ENCODE assay signal across 8 cellular contexts in genomic region chr6:35688605-35689322, GRCh38. TPM values are rescaled to one million over a fixed set of nuclear protein-coding genes. Genes with fewer than 3 reads are reported as not detected.
DNase-seq lines count a peak whose midpoint lies in the region; ATAC-seq and TF ChIP-seq lines count a peak whose summit lies in the region.

TSS of gene FKBP5 (minus strand) at chr6:35688915. CDS start at chr6:35642824, 46,091 bp downstream.

- H3K4me1 Mint-ChIP-seq in neural progenitor cell, result peaks cover 16% of the 10 kb centered on the region

- peak within 1 kb of the TSS; percentile 82 for H3K4me2 ChIP-seq in neural progenitor cell

- H3K9me3 ChIP-seq in RWPE2 (ENCODE audit: severe bottlenecking) (peaks cover under 1% of the 10 kb centered on the region), neural progenitor cell (ENCODE audit: low read depth) (no peaks in the 10 kb centered on the region)

- peaks cover 10% of the 10 kb centered on the region for H3F3A ChIP-seq in neural progenitor cell (ENCODE audit: low read depth)

- peaks cover 44% of the 10 kb centered on the region for H3K79me2 ChIP-seq in neural progenitor cell (ENCODE audit: low read depth)

- H3K4me3 ChIP-seq in RWPE2 (ENCODE audit: severe bottlenecking), result peak within 1 kb of the TSS; percentile 97
- H3K4me3 ChIP-seq in foreskin fibroblast (ENCODE audit: low read depth in 1 of 2, low read length in 2 of 2), result peak within 1 kb of the TSS; percentile 68 to 80
- H3K4me3 ChIP-seq in neural progenitor cell, result peak within 1 kb of the TSS; percentile 90

- H3K9ac ChIP-seq in neural progenitor cell, result peak within 1 kb of the TSS; percentile 36

- peak within 1 kb of the TSS; percentile 99 for H3K4me3 Mint-ChIP-seq in neural progenitor cell

- peak within 1 kb of the TSS; percentile 82 for H3K27ac ChIP-seq in RWPE2 (ENCODE audit: poor library complexity, severe bottlenecking)
- H3K27ac ChIP-seq in neural progenitor cell, result peak within 1 kb of the TSS; percentile 68

- TF ChIP-seq CTCF in RWPE2 (IDR thresholded peaks at IDR 0.05; ENCODE audit: poor library complexity, severe bottlenecking) (no peak), foreskin fibroblast (IDR thresholded peaks at IDR 0.05; ENCODE audit: low read depth, low read length) (no peak), neural progenitor cell (IDR thresholded peaks at IDR 0.05) (no peak)

- H3K36me3 Mint-ChIP-seq in neural progenitor cell, result no peaks in the 10 kb centered on the region

- peaks cover 17% of the 10 kb centered on the region for H4K20me1 ChIP-seq in neural progenitor cell (ENCODE audit: low read depth)

- H3K9me3 Mint-ChIP-seq in neural progenitor cell, result no peaks in the 10 kb centered on the region

- DNase-seq in DMS114 treated with DMSO at 0.1 percent for 48 hours (lab: John Stamatoyannopoulos, UW; ENCODE audit: unreplicated experiment) (peak; percentile 84), HuH-7.5 (ENCODE audit: low spot score) (peak; percentile 71), RWPE2 (ENCODE audit: low spot score) (peak; percentile 93), activated gamma-delta T cell treated with Interleukin-2 at 50 U/mL for 16 hours (peak; percentile 86), foreskin fibroblast (peak; percentile 93 to 98), neural progenitor cell (ENCODE audit: low spot score) (peak; percentile 97), stromal cell of bone marrow (ENCODE audit: low read depth) (peak; percentile 75)

- no peaks in the 10 kb centered on the region for H3K27me3 Mint-ChIP-seq in neural progenitor cell (ENCODE audit: insufficient read depth, low read depth)

- H3K36me3 ChIP-seq in RWPE2 (ENCODE audit: low read depth) (peaks cover 40% of the 10 kb centered on the region), neural progenitor cell (no peaks in the 10 kb centered on the region)

- peak within 1 kb of the TSS; percentile 90 for H3K27ac Mint-ChIP-seq in neural progenitor cell

- peak; percentile 84 for ATAC-seq in GM21447 (IDR thresholded peaks at IDR 0.05; ENCODE audit: unreplicated experiment)
- ATAC-seq in RWPE2 (ENCODE audit: low read depth), result peak; percentile 93

- peak within 1 kb of the TSS; percentile 82 for H2AFZ ChIP-seq in neural progenitor cell (replicated peaks)

- peaks cover 15% of the 10 kb centered on the region for H3K4me1 ChIP-seq in RWPE2 (ENCODE audit: insufficient read depth, poor library complexity, severe bottlenecking)
- H3K4me1 ChIP-seq in neural progenitor cell, result peaks cover 11% of the 10 kb centered on the region

- no peaks in the 10 kb centered on the region for H3K27me3 ChIP-seq in RWPE2 (ENCODE audit: insufficient read depth, poor library complexity, severe bottlenecking)
- H3K27me3 ChIP-seq in neural progenitor cell, result peaks cover 11% of the 10 kb centered on the region

RNA-seq across cellular contexts. Expression of gene FKBP5, which starts in this region (rescaled TPM):
- total RNA-seq in neural progenitor cell (ENCODE audit: low replicate concordance), result 19.8 and 20.9 TPM in 2 replicates

Comparison
In these comparisons a context has a peak if more than half of its experiments do, and no peak if none do; other contexts are left out.
1. Peak in every context shown above with its lines: DNase-seq, ATAC-seq, H3K4me3 ChIP-seq and H3K27ac ChIP-seq.